18 cellular contexts compared by ENCODE assay signal in the genomic region with DNA sequence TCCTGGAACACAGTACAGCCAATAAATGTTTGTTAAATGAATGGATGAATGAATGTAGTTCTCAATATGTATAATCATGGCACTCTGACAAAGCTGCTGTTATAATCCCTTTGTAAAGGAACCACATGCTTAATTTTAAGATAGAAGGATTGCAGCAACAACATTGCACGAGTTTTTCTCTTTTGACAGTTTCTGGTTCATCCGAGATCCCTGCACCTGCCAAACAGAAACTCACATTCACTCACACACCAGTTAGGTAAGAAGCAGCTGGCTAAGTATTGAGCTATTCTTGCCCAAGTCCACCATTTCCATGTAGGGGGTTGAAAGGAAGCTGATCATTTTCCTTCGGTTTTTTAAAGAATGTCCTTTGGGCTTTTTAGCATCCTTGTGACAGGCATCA.
DNase-seq lines count a peak whose midpoint lies in the region; ATAC-seq and TF ChIP-seq lines count a peak whose summit lies in the region.
"Had no signal": no experiment of that assay in that cellular context is flagged by ENCODE, and none has a peak within 500 bp of the region (broad histone marks: within the 10 kb centered on the region; RNA-seq: fewer than 3 reads in every experiment).

No MANE protein-coding gene starts in this region.

- intact Hi-C loops in ascending aorta (cut with DNase I) = no loop called here
- intact Hi-C loops in testis (cut with DNase I; ENCODE audit: low total_unique reads) = no loop called here

- 83% methylated on average over 1 of the region's 3 CpGs; no CpG with 5 or more reads in 1 of the 2 experiments for WGBS in mesodermal cell (ENCODE audit: insufficient coverage in 2 of 2), 2 experiments
- WGBS in testis, 2 donors = 53 to 61% methylated on average over 3 of the region's 3 CpGs

- peaks cover 9 to 10% of the 10 kb centered on the region in 2 donors for H3K4me1 ChIP-seq in ascending aorta
- H3K4me1 ChIP-seq in mesodermal cell (ENCODE audit: control insufficient read depth, insufficient read depth, low read length, poor library complexity, severe bottlenecking) = peaks cover 6% of the 10 kb centered on the region
- H3K4me1 ChIP-seq in testis = peaks cover 26% of the 10 kb centered on the region

- H3K36me3 ChIP-seq in ascending aorta (no peaks in the 10 kb centered on the region), mesodermal cell (ENCODE audit: control insufficient read depth, insufficient read depth, low read length) (no peaks in the 10 kb centered on the region), testis (ENCODE audit: low read depth, missing control alignments) (no peaks in the 10 kb centered on the region)
- H3K36me3 ChIP-seq: brain microvascular endothelial cell, ovary had no signal

- H3K27me3 ChIP-seq in ascending aorta = no peaks in the 10 kb centered on the region
- no peaks in the 10 kb centered on the region for H3K27me3 ChIP-seq in testis
- H3K27me3 ChIP-seq: brain microvascular endothelial cell, ovary had no signal

- H3K4me3 ChIP-seq in ascending aorta (no peak overlapping the region), mesodermal cell (ENCODE audit: extremely low read depth, insufficient read depth, low read length, poor library complexity, severe bottlenecking) (no peak overlapping the region), testis (no peak overlapping the region)
- H3K4me3 ChIP-seq: ovary had no signal

- TF ChIP-seq POLR2A in testis (IDR thresholded peaks at IDR 0.05) = no peak

- no peak for TF ChIP-seq CTCF in ascending aorta (IDR thresholded peaks at IDR 0.05)
- no peak for TF ChIP-seq CTCF in testis (IDR thresholded peaks at IDR 0.05)

- peak overlapping the region; percentile 64 to 77 for H3K27ac ChIP-seq in ascending aorta
- H3K27ac ChIP-seq in mesodermal cell (ENCODE audit: low read depth, low read length, severe bottlenecking) = peak overlapping the region; percentile 43
- peak overlapping the region; percentile 81 to 83 for H3K27ac ChIP-seq in testis
- H3K27ac ChIP-seq: brain microvascular endothelial cell, epithelial cell of prostate, ovary, RWPE1 had no signal

- peak; percentile 52 for DNase-seq in NCI-H146 (lab: John Stamatoyannopoulos, UW)
- DNase-seq in ascending aorta (ENCODE audit: low spot score in 2 of 2) = no peak
- DNase-seq in testis = no peak
- no peak for DNase-seq in activated CD4-positive, alpha-beta T cell treated with anti-CD3 and anti-CD28 coated beads, Interleukin-2, amount 50 U/mL, for 4 hours
- DNase-seq in NCI-H2029 (lab: John Stamatoyannopoulos, UW) = no peak
- DNase-seq: activated CD4-positive, alpha-beta memory T cell treated with anti-CD3 and anti-CD28 coated beads for 36 hours; activated naive CD4-positive, alpha-beta T cell treated with Interleukin-2 at 50 U/mL for 16 hours; brain microvascular endothelial cell; H7; NCI-H226; NK-92 treated with Interleukin-12 subunit alpha and Interleukin-12 subunit beta, amount 100 ng/mL, for 24 hours; stimulated activated CD8-positive, alpha-beta memory T cell treated with anti-CD3 and anti-CD28 coated beads, Interleukin-4, amount 100 ng/mL, for 48 hours; trophoblast cell had no signal

- ATAC-seq in HG03565 (IDR thresholded peaks at IDR 0.05; ENCODE audit: unreplicated experiment) = no peak

- H3K9me3 ChIP-seq in ascending aorta = no peaks in the 10 kb centered on the region
- H3K9me3 ChIP-seq in mesodermal cell (ENCODE audit: control insufficient read depth, low read length) = no peaks in the 10 kb centered on the region
- H3K9me3 ChIP-seq in testis = no peaks in the 10 kb centered on the region
- H3K9me3 ChIP-seq: ovary had no signal
